In genomic region chr5:38346593-38346992, GRCh38 we compare ENCODE assay signal across 20 cellular contexts.
DNase-seq lines count a peak whose midpoint lies in the region; FAIRE-seq and TF ChIP-seq lines count a peak whose summit lies in the region.
"Had no signal": no experiment of that assay in that cellular context is flagged by ENCODE, and none has a peak within 500 bp of the region (broad histone marks: within the 10 kb centered on the region; RNA-seq: fewer than 3 reads in every experiment).

No MANE protein-coding gene starts in this region.

- no peak overlapping the region for H3K4me3 Mint-ChIP-seq in activated CD4-positive, alpha-beta T cell treated with anti-CD3 and anti-CD28 coated beads, Interleukin-2, amount 10 ng/mL, durations not matched to agents 7 days and 5 days
- H3K4me3 Mint-ChIP-seq: B cell; CD4-positive, alpha-beta T cell; CD8-positive, alpha-beta T cell had no signal

- dilution Hi-C loops in keratinocyte (cut with MboI; ENCODE audit: extremely low pct_ligation_motif_present, low sequenced_read_pairs), result no loop called here

- no peak overlapping the region for H3K9ac ChIP-seq in keratinocyte (ENCODE audit: control insufficient read depth, extremely low read depth, insufficient read depth, low read length)
- H3K9ac ChIP-seq: BLaER1 treated with 17β-estradiol and CSF1 and Interleukin-3, amounts not matched to agents 10 nM and 100 nM had no signal

- no peak overlapping the region for H3K4me3 ChIP-seq in keratinocyte (ENCODE audit: control insufficient read depth in 2 of 3, extremely low read depth in 1 of 3, insufficient read depth in 2 of 3, low read depth in 1 of 3, low read length in 3 of 3)
- H3K4me3 ChIP-seq: A549; BLaER1 treated with 17β-estradiol and CSF1 and Interleukin-3, amounts not matched to agents 10 nM and 100 nM had no signal

- no peak for DNase-seq in activated CD4-positive, alpha-beta T cell treated with anti-CD3 and anti-CD28 coated beads, Interleukin-2, amount 10 ng/mL, durations not matched to agents 7 days and 5 days
- no peak for DNase-seq in activated CD4-positive, alpha-beta T cell treated with anti-CD3 and anti-CD28 coated beads, Interleukin-2, amount 50 U/mL, for 4 hours
- DNase-seq in keratinocyte (ENCODE audit: low read depth, low spot score) (no peak), HuH-7.5 (ENCODE audit: low spot score) (no peak), GM12892 (ENCODE audit: insufficient read length) (no peak)
- DNase-seq: AML-193; Caco-2; CD4-positive, alpha-beta T cell; CD8-positive, alpha-beta T cell; DMS79 treated with DMSO at 0.1 percent for 48 hours; GF-D8 had no signal

- H2AFZ ChIP-seq in keratinocyte (ENCODE audit: control insufficient read depth, low read length), result no peak overlapping the region

- H3K4me1 Mint-ChIP-seq in activated CD4-positive, alpha-beta T cell treated with anti-CD3 and anti-CD28 coated beads, Interleukin-2, amount 10 ng/mL, durations not matched to agents 7 days and 5 days, result no peaks in the 10 kb centered on the region
- H3K4me1 Mint-ChIP-seq: B cell had no signal

- FAIRE-seq in keratinocyte (lab: Jason Lieb, UNC) (no peak), GM12892 (lab: Jason Lieb, UNC) (no peak)
- FAIRE-seq: A549, D721Med, G401.6, GM12891, GM18507 had no signal

- H3K27me3 ChIP-seq in keratinocyte (ENCODE audit: control insufficient read depth, extremely low read depth, insufficient read depth, low read length), result no peaks in the 10 kb centered on the region
- H3K27me3 ChIP-seq: BLaER1 treated with 17β-estradiol and CSF1 and Interleukin-3, amounts not matched to agents 10 nM and 100 nM had no signal

- TF ChIP-seq POLR2A in GM12892 (IDR thresholded peaks at IDR 0.05; ENCODE audit: low read depth, low read length), result no peak

- no peaks in the 10 kb centered on the region for H3K79me2 ChIP-seq in keratinocyte (ENCODE audit: control insufficient read depth, insufficient read depth, low read length)

- POLR2A ChIA-PET in activated CD4-positive, alpha-beta T cell treated with anti-CD3 and anti-CD28 coated beads, Interleukin-2, amount 10 ng/mL, durations not matched to agents 7 days and 5 days (lab: Charles Lee), result no interaction called here

- no peaks in the 10 kb centered on the region for H4K20me1 ChIP-seq in keratinocyte (ENCODE audit: control insufficient read depth, extremely low read depth, insufficient read depth, low read length)
- H4K20me1 ChIP-seq: BLaER1 treated with 17β-estradiol and CSF1 and Interleukin-3, amounts not matched to agents 10 nM and 100 nM had no signal

- H3K9me3 Mint-ChIP-seq in activated CD4-positive, alpha-beta T cell treated with anti-CD3 and anti-CD28 coated beads, Interleukin-2, amount 10 ng/mL, durations not matched to agents 7 days and 5 days, result peaks cover 2% of the 10 kb centered on the region
- H3K9me3 Mint-ChIP-seq: CD4-positive, alpha-beta T cell; CD8-positive, alpha-beta T cell had no signal

- peak overlapping the region; percentile 20 for H3K27ac Mint-ChIP-seq in activated CD4-positive, alpha-beta T cell treated with anti-CD3 and anti-CD28 coated beads, Interleukin-2, amount 10 ng/mL, durations not matched to agents 7 days and 5 days
- H3K27ac Mint-ChIP-seq: B cell; CD4-positive, alpha-beta T cell; CD8-positive, alpha-beta T cell had no signal

- H3K4me2 ChIP-seq in keratinocyte (ENCODE audit: control insufficient read depth, extremely low read depth, insufficient read depth, low read depth, low read length), result no peak overlapping the region
- H3K4me2 ChIP-seq: A549; BLaER1 treated with 17β-estradiol and CSF1 and Interleukin-3, amounts not matched to agents 10 nM and 100 nM had no signal

- no peak for TF ChIP-seq CTCF in keratinocyte (optimal IDR thresholded peaks at IDR 0.05 in 1 of 3, IDR thresholded peaks at IDR 0.05 in 1 of 3, conservative IDR thresholded peaks at IDR 0.05 in 1 of 3; ENCODE audit: extremely low read depth in 1 of 3, insufficient read depth in 2 of 3, low read length in 3 of 3)

- peaks cover 2% of the 10 kb centered on the region for H3K27me3 Mint-ChIP-seq in activated CD4-positive, alpha-beta T cell treated with anti-CD3 and anti-CD28 coated beads, Interleukin-2, amount 10 ng/mL, durations not matched to agents 7 days and 5 days
- H3K27me3 Mint-ChIP-seq: B cell had no signal

- H3K36me3 ChIP-seq in keratinocyte (ENCODE audit: control insufficient read depth in 2 of 2, extremely low read depth in 1 of 2, insufficient read depth in 2 of 2, low read length in 2 of 2), result no peaks in the 10 kb centered on the region
- H3K36me3 ChIP-seq: BLaER1 treated with 17β-estradiol and CSF1 and Interleukin-3, amounts not matched to agents 10 nM and 100 nM had no signal

- peak overlapping the region; percentile 25 for H3K27ac ChIP-seq in keratinocyte (ENCODE audit: control insufficient read depth, insufficient read depth, low read length)
- H3K27ac ChIP-seq: 22Rv1; A549; BLaER1 treated with 17β-estradiol and CSF1 and Interleukin-3, amounts not matched to agents 10 nM and 100 nM; C4-2B had no signal

- no peaks in the 10 kb centered on the region for H3K9me1 ChIP-seq in keratinocyte (ENCODE audit: control insufficient read depth, extremely low read depth, insufficient read depth, low read length)

- CTCF ChIA-PET in activated CD4-positive, alpha-beta T cell treated with anti-CD3 and anti-CD28 coated beads, Interleukin-2, amount 10 ng/mL, durations not matched to agents 7 days and 5 days (lab: Charles Lee), result no interaction called here

- H3K4me1 ChIP-seq in keratinocyte (ENCODE audit: control insufficient read depth, extremely low read depth, insufficient read depth, low read length), result peaks cover 15% of the 10 kb centered on the region
- H3K4me1 ChIP-seq: A549; BLaER1 treated with 17β-estradiol and CSF1 and Interleukin-3, amounts not matched to agents 10 nM and 100 nM; Caco-2 had no signal

- no peaks in the 10 kb centered on the region for H3K9me3 ChIP-seq in keratinocyte (ENCODE audit: control insufficient read depth, low read depth, low read length)
- H3K9me3 ChIP-seq: A549; BLaER1 treated with 17β-estradiol and CSF1 and Interleukin-3, amounts not matched to agents 10 nM and 100 nM; Caco-2 had no signal

- H3K36me3 Mint-ChIP-seq in activated CD4-positive, alpha-beta T cell treated with anti-CD3 and anti-CD28 coated beads, Interleukin-2, amount 10 ng/mL, durations not matched to agents 7 days and 5 days (ENCODE audit: low read depth), result no peaks in the 10 kb centered on the region
- H3K36me3 Mint-ChIP-seq: CD8-positive, alpha-beta T cell had no signal
